Comparison of ENCODE assay signal across 21 cellular contexts in the genomic region with DNA sequence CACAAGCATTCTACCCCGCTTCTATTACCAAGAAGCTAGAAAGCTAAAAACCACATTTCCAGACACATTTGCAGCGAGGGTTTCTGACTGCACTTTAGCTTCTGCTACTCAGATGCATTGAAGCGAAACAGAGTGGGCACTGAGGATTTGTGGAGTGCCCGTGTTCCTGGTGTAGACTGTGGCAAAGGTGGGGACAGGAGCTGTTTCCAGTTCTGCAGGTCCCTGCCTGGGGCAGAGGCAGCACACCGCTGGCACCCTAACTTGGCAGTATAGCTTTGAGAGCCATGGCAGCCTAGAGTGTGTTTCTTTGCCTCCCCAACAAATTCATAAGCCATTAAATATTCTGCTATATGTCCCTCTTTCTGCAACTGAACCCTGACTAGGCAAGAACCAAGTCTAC.
"Had no signal": no experiment of that assay in that cellular context is flagged by ENCODE, and none has a peak within 500 bp of the region (broad histone marks: within the 10 kb centered on the region; RNA-seq: fewer than 3 reads in every experiment).

No MANE protein-coding gene starts in this region.

- DNase-seq: KBM-7, MV-4-11, NCI-H1048, NCI-H1105, NCI-H1417 treated with DMSO at 0.1 percent for 48 hours, NCI-H146, NCI-H1694 treated with DMSO at 0.1 percent for 48 hours, NCI-H2029, NCI-H2081 treated with DMSO at 0.1 percent for 48 hours, NCI-H2171, NCI-H226, NCI-H446, NCI-H510A, NCI-H524 treated with DMSO at 0.1 percent for 48 hours, NCI-H69, NCI-H774, Right ventricle myocardium superior, RPMI8226, SIG-M5 had no signal

- H3K4me1 ChIP-seq: SJSA1 had no signal

- H3K9me3 ChIP-seq: SJSA1 had no signal

- H3K27ac ChIP-seq: SJSA1, SK-N-MC had no signal

- H3K4me3 ChIP-seq: SJSA1, SK-N-MC had no signal

- H3K36me3 ChIP-seq: SJSA1 had no signal
